Comparison of ENCODE assay signal across 8 cellular contexts in genomic region chr1:201791775-201792166, GRCh38. TPM values are rescaled to one million over a fixed set of nuclear protein-coding genes. Genes with fewer than 3 reads are reported as not detected.
DNase-seq lines count a peak whose midpoint lies in the region; TF ChIP-seq lines count a peak whose summit lies in the region.

No MANE protein-coding gene starts in this region.

- peak overlapping the region; percentile 97 for H3K27ac ChIP-seq in BLaER1
- H3K27ac ChIP-seq in endodermal cell (ENCODE audit: low read depth, low read length): no peak overlapping the region
- peak overlapping the region; percentile 73 for H3K27ac ChIP-seq in osteoblast (ENCODE audit: low read depth, low read length)

- H2AFZ ChIP-seq in osteoblast (ENCODE audit: low read length): no peak overlapping the region

- H3K9ac ChIP-seq in BLaER1 (peak overlapping the region; percentile 80), endodermal cell (ENCODE audit: extremely low read depth, low read length, poor library complexity, severe bottlenecking) (no peak overlapping the region)

- H3K9me3 ChIP-seq in BLaER1 (no peaks in the 10 kb centered on the region), endodermal cell (ENCODE audit: control insufficient read depth, low read length) (no peaks in the 10 kb centered on the region), osteoblast (ENCODE audit: low read depth, low read length) (no peaks in the 10 kb centered on the region)

- H4K20me1 ChIP-seq in BLaER1 (no peaks in the 10 kb centered on the region), osteoblast (ENCODE audit: insufficient read depth, low read length) (no peaks in the 10 kb centered on the region)

- no peak overlapping the region for H3K4me3 Mint-ChIP-seq in endodermal cell

- H3K4me1 ChIP-seq in BLaER1 (peaks cover 67% of the 10 kb centered on the region), endodermal cell (ENCODE audit: control insufficient read depth, insufficient read depth, low read length) (no peaks in the 10 kb centered on the region), osteoblast (ENCODE audit: insufficient read depth, low read length) (peaks cover 49% of the 10 kb centered on the region)

- H3K4me1 Mint-ChIP-seq in endodermal cell: no peaks in the 10 kb centered on the region

- H3K4me3 ChIP-seq in BLaER1: peak overlapping the region; percentile 54
- H3K4me3 ChIP-seq in endodermal cell (ENCODE audit: low read length): no peak overlapping the region
- H3K4me3 ChIP-seq in osteoblast (ENCODE audit: insufficient read depth, low read length): no peak overlapping the region

- DNase-seq in NCI-H446 treated with DMSO at 0.1 percent for 48 hours (lab: John Stamatoyannopoulos, UW): peak; percentile 87
- no peak for DNase-seq in endodermal cell
- peak; percentile 89 for DNase-seq in osteoblast (ENCODE audit: insufficient read length, low spot score, missing footprints)
- DNase-seq in D341Med (ENCODE audit: low spot score): no peak
- no peak for DNase-seq in COLO829 (ENCODE audit: low spot score)
- no peak for DNase-seq in COLO668 (lab: John Stamatoyannopoulos, UW; ENCODE audit: unreplicated experiment)
- DNase-seq in activated T-cell treated with anti-CD3 and anti-CD28 coated beads, Interleukin-2, amount 50 U/mL, for 1 hour: no peak

- H3K9me3 Mint-ChIP-seq in endodermal cell: peaks cover 6% of the 10 kb centered on the region

- H3K27ac Mint-ChIP-seq in endodermal cell: peak overlapping the region; percentile 26

- peaks cover 66% of the 10 kb centered on the region for H3K36me3 Mint-ChIP-seq in endodermal cell (ENCODE audit: low read depth)

- H3K27me3 ChIP-seq in BLaER1 (no peaks in the 10 kb centered on the region), endodermal cell (ENCODE audit: control insufficient read depth, insufficient read depth, low read length, poor library complexity, severe bottlenecking) (no peaks in the 10 kb centered on the region), osteoblast (ENCODE audit: insufficient read depth, low read length) (no peaks in the 10 kb centered on the region)

- H3K36me3 ChIP-seq in BLaER1 (peaks cover 87% of the 10 kb centered on the region), endodermal cell (ENCODE audit: control insufficient read depth, insufficient read depth, low read length) (peaks cover 48% of the 10 kb centered on the region), osteoblast (ENCODE audit: insufficient read depth, low read length) (peaks cover 92% of the 10 kb centered on the region)

- TF ChIP-seq CTCF in endodermal cell (conservative IDR thresholded peaks at IDR 0.05): no peak
- no peak for TF ChIP-seq CTCF in osteoblast (IDR thresholded peaks at IDR 0.05; ENCODE audit: extremely low read depth, low read depth, low read length)

- H3K27me3 Mint-ChIP-seq in endodermal cell (ENCODE audit: insufficient read depth): no peaks in the 10 kb centered on the region

- H3K4me2 ChIP-seq in BLaER1: peak overlapping the region; percentile 90
- no peak overlapping the region for H3K4me2 ChIP-seq in osteoblast (ENCODE audit: insufficient read depth, low read length)

- WGBS in endodermal cell (ENCODE audit: insufficient coverage in 1 of 2, insufficient read length in 1 of 2), 2 experiments: 80 to 95% methylated on average over 1 to 3 of the region's 3 CpGs

- peaks cover 21% of the 10 kb centered on the region for H3K79me2 ChIP-seq in osteoblast (ENCODE audit: insufficient read depth, low read length)

RNA-seq across cellular contexts. Expression of gene IPO9, which starts 37.2 kb away (rescaled TPM):
- 100 to 1,000 TPM; 108 to 133 TPM for total RNA-seq in endodermal cell
- polyA plus RNA-seq in endodermal cell (2013, experiment 1 of 2): 89.7 TPM
- polyA plus RNA-seq in endodermal cell (2013, experiment 2 of 2): 83.8 TPM
- 26.1 and 26.8 TPM in 2 replicates for total RNA-seq in osteoblast

Comparison
In these comparisons a context has a peak if more than half of its experiments do, and no peak if none do; other contexts are left out.
1. DNase-seq: peak in NCI-H446 treated with DMSO at 0.1 percent for 48 hours (single experiment) and osteoblast (single experiment); none in endodermal cell (single experiment), D341Med (single experiment), COLO829 (single experiment), COLO668 (single experiment) and activated T-cell treated with anti-CD3 and anti-CD28 coated beads, Interleukin-2, amount 50 U/mL, for 1 hour (single experiment).